ENCODE assay signal across 1 cellular context in genomic region chr1:2273401-2274090, GRCh38.
A peak's percentile ranks its signal among the peaks of the same experiment; 100 is the strongest.
TF ChIP-seq lines count a peak whose summit lies in the region.

No MANE protein-coding gene starts in this region.

TF ChIP-seq in HepG2, 621 proteins besides CTCF, POLR2A, EP300 and RAD21:
- TF ChIP-seq AGO2 (optimal IDR thresholded peaks at IDR 0.05; ENCODE audit: low read depth, low read length) (peak; percentile 79), NCOR1 (IDR thresholded peaks at IDR 0.05; ENCODE audit: borderline replicate concordance, low read length) (no peak)
